Comparison of ENCODE assay signal across 9 cellular contexts in genomic region chr16:427295-427694, GRCh38. TPM values are rescaled to one million over a fixed set of nuclear protein-coding genes. Genes with fewer than 3 reads are reported as not detected.
DNase-seq lines count a peak whose midpoint lies in the region; ATAC-seq, FAIRE-seq and TF ChIP-seq lines count a peak whose summit lies in the region.
"Had no signal": no experiment of that assay in that cellular context is flagged by ENCODE, and none has a peak within 500 bp of the region (broad histone marks: within the 10 kb centered on the region; RNA-seq: fewer than 3 reads in every experiment).

No MANE protein-coding gene starts in this region.

- peak overlapping the region; percentile 82 for H3K4me3 Mint-ChIP-seq in activated T-cell treated with anti-CD3 and anti-CD28 coated beads, Interleukin-2, amount 50 U/mL, for 4 hours
- H3K4me3 Mint-ChIP-seq in activated naive CD8-positive, alpha-beta T cell treated with anti-CD3 and anti-CD28 coated beads for 36 hours, result peak overlapping the region; percentile 78

- intact Hi-C loops in kidney (cut with DNase I) (no loop called here), testis (cut with DNase I; ENCODE audit: low total_unique reads) (no loop called here), posterior vena cava (cut with DNase I) (no loop called here)

- H3K27ac ChIP-seq in kidney (ENCODE audit: low read depth in 2 of 2, low read length in 2 of 2) (no peak overlapping the region), testis (no peak overlapping the region)

- no peaks in the 10 kb centered on the region for H3K27me3 ChIP-seq in testis

- H3K9me3 ChIP-seq in kidney (ENCODE audit: control insufficient read depth in 1 of 2, low read length in 2 of 2) (no peaks in the 10 kb centered on the region), testis (no peaks in the 10 kb centered on the region)

- no peaks in the 10 kb centered on the region for H3K9me3 Mint-ChIP-seq in activated T-cell treated with anti-CD3 and anti-CD28 coated beads, Interleukin-2, amount 50 U/mL, for 4 hours
- H3K9me3 Mint-ChIP-seq in activated naive CD8-positive, alpha-beta T cell treated with anti-CD3 and anti-CD28 coated beads for 36 hours, result no peaks in the 10 kb centered on the region

- no peaks in the 10 kb centered on the region for H3K27me3 Mint-ChIP-seq in activated T-cell treated with anti-CD3 and anti-CD28 coated beads, Interleukin-2, amount 50 U/mL, for 4 hours (ENCODE audit: low read depth)
- peaks cover 7% of the 10 kb centered on the region for H3K27me3 Mint-ChIP-seq in activated naive CD8-positive, alpha-beta T cell treated with anti-CD3 and anti-CD28 coated beads for 36 hours

- 23 to 29% methylated on average over 10 of the region's 10 CpGs for WGBS in testis, 2 donors

- no peak for ATAC-seq in activated T-cell treated with anti-CD3 and anti-CD28 coated beads, Interleukin-2, amount 50 U/mL, for 4 hours

- peaks cover 6% of the 10 kb centered on the region for H3K36me3 Mint-ChIP-seq in activated T-cell treated with anti-CD3 and anti-CD28 coated beads, Interleukin-2, amount 50 U/mL, for 4 hours (ENCODE audit: insufficient read depth)
- H3K36me3 Mint-ChIP-seq in activated naive CD8-positive, alpha-beta T cell treated with anti-CD3 and anti-CD28 coated beads for 36 hours, result peaks cover 8% of the 10 kb centered on the region

- peaks cover 31% of the 10 kb centered on the region for H3K4me1 Mint-ChIP-seq in activated T-cell treated with anti-CD3 and anti-CD28 coated beads, Interleukin-2, amount 50 U/mL, for 4 hours (ENCODE audit: low read depth)
- H3K4me1 Mint-ChIP-seq in activated naive CD8-positive, alpha-beta T cell treated with anti-CD3 and anti-CD28 coated beads for 36 hours, result peaks cover 25% of the 10 kb centered on the region

- H3K9ac ChIP-seq in kidney (ENCODE audit: low read length in 2 of 2), result peak overlapping the region in 1 of 2 donors; percentile 67

- H3K36me3 ChIP-seq in kidney (ENCODE audit: control insufficient read depth in 1 of 2, insufficient read depth in 2 of 2, low read length in 2 of 2) (no peaks in the 10 kb centered on the region), testis (ENCODE audit: low read depth, missing control alignments) (no peaks in the 10 kb centered on the region)

- H3K27ac Mint-ChIP-seq in activated naive CD8-positive, alpha-beta T cell treated with anti-CD3 and anti-CD28 coated beads for 36 hours, result no peak overlapping the region

- TF ChIP-seq CTCF in kidney (IDR thresholded peaks at IDR 0.05; ENCODE audit: borderline replicate concordance, extremely low read depth, insufficient read depth) (no peak), testis (IDR thresholded peaks at IDR 0.05) (no peak)

- H3K4me3 ChIP-seq in kidney (ENCODE audit: low read length in 2 of 2) (peak overlapping the region; percentile 59 to 76), testis (peak overlapping the region; percentile 62 to 71)

- no peak for FAIRE-seq in kidney (lab: Jason Lieb, UNC)
- FAIRE-seq: D721Med had no signal

- TF ChIP-seq POLR2A in testis (IDR thresholded peaks at IDR 0.05), result no peak

- H3K4me1 ChIP-seq in kidney (ENCODE audit: control insufficient read depth in 1 of 2, insufficient read depth in 1 of 2, low read depth in 1 of 2, low read length in 2 of 2) (peaks cover 15 to 20% of the 10 kb centered on the region in 2 donors), testis (peaks cover 36% of the 10 kb centered on the region)

- DNase-seq in activated T-cell treated with anti-CD3 and anti-CD28 coated beads, Interleukin-2, amount 50 U/mL, for 4 hours, result no peak
- DNase-seq in activated T-cell treated with anti-CD3 and anti-CD28 coated beads, Interleukin-2, amount 50 U/mL, for 1 hour, result no peak
- no peak for DNase-seq in activated naive CD8-positive, alpha-beta T cell treated with anti-CD3 and anti-CD28 coated beads for 36 hours
- no peak for DNase-seq in kidney
- DNase-seq in testis, result no peak
- no peak for DNase-seq in NCI-H774 (lab: John Stamatoyannopoulos, UW)
- DNase-seq in posterior vena cava (ENCODE audit: low spot score), result no peak
- no peak for DNase-seq in activated CD4-positive, alpha-beta T cell treated with anti-CD3 and anti-CD28 coated beads, Interleukin-2, amount 50 U/mL, for 1 hour

RNA-seq across cellular contexts. Expression of gene RAB11FIP3, which starts 1.8 kb away (rescaled TPM):
- total RNA-seq in activated T-cell treated with anti-CD3 and anti-CD28 coated beads, Interleukin-2, amount 50 U/mL, for 4 hours, result 10 to 100 TPM; 28.2 to 31.3 (median 28.8) TPM
- total RNA-seq in activated naive CD8-positive, alpha-beta T cell treated with anti-CD3 and anti-CD28 coated beads for 36 hours, result 10 to 100 TPM; 16.9 to 17.4 TPM
- 84.9 TPM for total RNA-seq in kidney
- 162 TPM for polyA plus RNA-seq in kidney (ENCODE audit: insufficient read depth, low read depth, low replicate concordance)
- total RNA-seq in testis, result 100 to 1,000 TPM; 166 to 186 TPM
- 61.7 TPM for polyA plus RNA-seq in testis (ENCODE audit: insufficient read depth, low read depth, low replicate concordance)
- 10 to 100 TPM; 40.1 to 45.2 TPM for total RNA-seq in posterior vena cava

RNA-seq across cellular contexts. Expression of gene DECR2, which starts 25.6 kb away (rescaled TPM):
- 10 to 100 TPM; 16.9 to 19.1 (median 17.8) TPM for total RNA-seq in activated T-cell treated with anti-CD3 and anti-CD28 coated beads, Interleukin-2, amount 50 U/mL, for 4 hours
- 1 to 10 TPM; 7.0 to 8.2 TPM for total RNA-seq in activated naive CD8-positive, alpha-beta T cell treated with anti-CD3 and anti-CD28 coated beads for 36 hours
- total RNA-seq in kidney (23.8 TPM), testis (10 to 100 TPM; 52.2 to 56.1 TPM), posterior vena cava (10 to 100 TPM; 11.2 to 12.9 TPM)
- polyA plus RNA-seq in kidney (ENCODE audit: insufficient read depth, low read depth, low replicate concordance) (58.9 TPM), testis (ENCODE audit: insufficient read depth, low read depth, low replicate concordance) (33.2 TPM)

RNA-seq across cellular contexts. Expression of gene NME4, which starts 30.3 kb away (rescaled TPM):
- total RNA-seq in activated T-cell treated with anti-CD3 and anti-CD28 coated beads, Interleukin-2, amount 50 U/mL, for 4 hours, result 10 to 100 TPM; 46.1 to 78.9 (median 52.7) TPM
- total RNA-seq in activated naive CD8-positive, alpha-beta T cell treated with anti-CD3 and anti-CD28 coated beads for 36 hours, result 10 to 100 TPM; 15.6 to 17.3 TPM
- total RNA-seq in kidney (56.6 TPM), testis (100 to 1,000 TPM in 1 of 2 donors, 10 to 100 TPM in 1; 87.5 to 107 TPM), posterior vena cava (100 to 1,000 TPM in 1 of 2 donors, 10 to 100 TPM in 1; 70.7 to 108 TPM)
- polyA plus RNA-seq in kidney (ENCODE audit: insufficient read depth, low read depth, low replicate concordance) (100 TPM), testis (ENCODE audit: insufficient read depth, low read depth, low replicate concordance) (79.2 TPM)

RNA-seq across cellular contexts. Expression of gene PGAP6, which starts 45.5 kb away (rescaled TPM):
- total RNA-seq in activated T-cell treated with anti-CD3 and anti-CD28 coated beads, Interleukin-2, amount 50 U/mL, for 4 hours, result 10 to 100 TPM; 33.4 to 39.1 (median 34.0) TPM
- 10 to 100 TPM; 22.8 to 24.1 TPM for total RNA-seq in activated naive CD8-positive, alpha-beta T cell treated with anti-CD3 and anti-CD28 coated beads for 36 hours
- total RNA-seq in kidney (65.0 TPM), testis (100 to 1,000 TPM; 261 to 265 TPM), posterior vena cava (10 to 100 TPM; 24.7 to 28.9 TPM)
- polyA plus RNA-seq in kidney (ENCODE audit: insufficient read depth, low read depth, low replicate concordance) (144 TPM), testis (ENCODE audit: insufficient read depth, low read depth, low replicate concordance) (121 TPM)

RNA-seq across cellular contexts. Expression of gene MRPL28, which starts 57.0 kb away (rescaled TPM):
- 100 to 1,000 TPM; 124 to 136 (median 128) TPM for total RNA-seq in activated T-cell treated with anti-CD3 and anti-CD28 coated beads, Interleukin-2, amount 50 U/mL, for 4 hours
- total RNA-seq in activated naive CD8-positive, alpha-beta T cell treated with anti-CD3 and anti-CD28 coated beads for 36 hours, result 10 to 100 TPM; 89.3 to 94.8 TPM
- total RNA-seq in kidney (59.1 TPM), testis (100 to 1,000 TPM; 108 to 119 TPM), posterior vena cava (10 to 100 TPM; 35.7 to 36.0 TPM)
- polyA plus RNA-seq in kidney (ENCODE audit: insufficient read depth, low read depth, low replicate concordance) (201 TPM), testis (ENCODE audit: insufficient read depth, low read depth, low replicate concordance) (161 TPM)
